In genomic region chr16:70760221-70760620, GRCh38 we compare ENCODE assay signal across 2 cellular contexts.
TF ChIP-seq lines count a peak whose summit lies in the region.

No MANE protein-coding gene starts in this region.

TF ChIP-seq in SK-N-SH, 30 proteins besides CTCF, POLR2A, EP300 and RAD21 (continued from another document):
- no peak for TF ChIP-seq USF1 (IDR thresholded peaks at IDR 0.05; ENCODE audit: borderline replicate concordance, low read depth)
- no peak for TF ChIP-seq RFX5 (IDR thresholded peaks at IDR 0.05; ENCODE audit: low read length)
- TF ChIP-seq TAF1 (IDR thresholded peaks at IDR 0.05; ENCODE audit: borderline replicate concordance, low read depth, low read length), result no peak
- no peak for TF ChIP-seq FOXM1 (IDR thresholded peaks at IDR 0.05; ENCODE audit: low read depth)
- no peak for TF ChIP-seq REST (IDR thresholded peaks at IDR 0.05; ENCODE audit: low read depth, low read length)

TF ChIP-seq in SK-N-SH treated with all-trans-retinoic acid at 6 μM for 48 hours, 23 proteins besides CTCF, POLR2A, EP300 and RAD21:
- TF ChIP-seq CSRNP3 (CRISPR knock-in tag; IDR thresholded peaks at IDR 0.05) (no peak), ARNTL (CRISPR knock-in tag; IDR thresholded peaks at IDR 0.05; ENCODE audit: borderline replicate concordance, low read depth) (no peak), CSDC2 (CRISPR knock-in tag; IDR thresholded peaks at IDR 0.05) (no peak), ISL1 (CRISPR knock-in tag; IDR thresholded peaks at IDR 0.05) (no peak), PPARA (CRISPR knock-in tag; IDR thresholded peaks at IDR 0.05; ENCODE audit: borderline replicate concordance) (no peak), TCF4 (CRISPR knock-in tag; IDR thresholded peaks at IDR 0.05; ENCODE audit: borderline replicate concordance) (no peak), ZFP3 (CRISPR knock-in tag; IDR thresholded peaks at IDR 0.05) (no peak), ZFP30 (CRISPR knock-in tag; IDR thresholded peaks at IDR 0.05) (no peak), GLIS3 (CRISPR knock-in tag; IDR thresholded peaks at IDR 0.05) (no peak)
- TF ChIP-seq, protein P1, sequence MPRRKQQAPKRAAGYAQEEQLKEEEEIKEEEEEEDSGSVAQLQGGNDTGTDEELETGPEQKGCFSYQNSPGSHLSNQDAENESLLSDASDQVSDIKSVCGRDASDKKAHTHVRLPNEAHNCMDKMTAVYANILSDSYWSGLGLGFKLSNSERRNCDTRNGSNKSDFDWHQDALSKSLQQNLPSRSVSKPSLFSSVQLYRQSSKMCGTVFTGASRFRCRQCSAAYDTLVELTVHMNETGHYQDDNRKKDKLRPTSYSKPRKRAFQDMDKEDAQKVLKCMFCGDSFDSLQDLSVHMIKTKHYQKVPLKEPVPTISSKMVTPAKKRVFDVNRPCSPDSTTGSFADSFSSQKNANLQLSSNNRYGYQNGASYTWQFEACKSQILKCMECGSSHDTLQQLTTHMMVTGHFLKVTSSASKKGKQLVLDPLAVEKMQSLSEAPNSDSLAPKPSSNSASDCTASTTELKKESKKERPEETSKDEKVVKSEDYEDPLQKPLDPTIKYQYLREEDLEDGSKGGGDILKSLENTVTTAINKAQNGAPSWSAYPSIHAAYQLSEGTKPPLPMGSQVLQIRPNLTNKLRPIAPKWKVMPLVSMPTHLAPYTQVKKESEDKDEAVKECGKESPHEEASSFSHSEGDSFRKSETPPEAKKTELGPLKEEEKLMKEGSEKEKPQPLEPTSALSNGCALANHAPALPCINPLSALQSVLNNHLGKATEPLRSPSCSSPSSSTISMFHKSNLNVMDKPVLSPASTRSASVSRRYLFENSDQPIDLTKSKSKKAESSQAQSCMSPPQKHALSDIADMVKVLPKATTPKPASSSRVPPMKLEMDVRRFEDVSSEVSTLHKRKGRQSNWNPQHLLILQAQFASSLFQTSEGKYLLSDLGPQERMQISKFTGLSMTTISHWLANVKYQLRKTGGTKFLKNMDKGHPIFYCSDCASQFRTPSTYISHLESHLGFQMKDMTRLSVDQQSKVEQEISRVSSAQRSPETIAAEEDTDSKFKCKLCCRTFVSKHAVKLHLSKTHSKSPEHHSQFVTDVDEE (CRISPR knock-in tag; IDR thresholded peaks at IDR 0.05), result no peak
TF ChIP-seq in SK-N-SH treated with all-trans-retinoic acid at 6 μM for 48 hours: peak in this region for 0.
